In genomic region chr11:910044-910588, GRCh38 we compare ENCODE assay signal across 8 cellular contexts.
DNase-seq lines count a peak whose midpoint lies in the region; ATAC-seq and TF ChIP-seq lines count a peak whose summit lies in the region.

No MANE protein-coding gene starts in this region.

- no peak for TF ChIP-seq CTCF in cardiac fibroblast (IDR thresholded peaks at IDR 0.05; ENCODE audit: low read depth, low read length)

- peak; percentile 69 for DNase-seq in stimulated activated CD4-positive, alpha-beta T cell treated with anti-CD3 and anti-CD28 coated beads, Interleukin-2, amount 100 ng/mL, for 4 hours (ENCODE audit: low read depth)
- DNase-seq in stimulated activated CD4-positive, alpha-beta T cell treated with anti-CD3 and anti-CD28 coated beads, Interleukin-12 subunit alpha, Interleukin-12 subunit beta, amount 100 ng/mL, for 4 hours = no peak
- DNase-seq in NCI-H69 (lab: John Stamatoyannopoulos, UW) (peak; percentile 61), cardiac fibroblast (ENCODE audit: low read depth in 2 of 2) (no peak), SW 1271 (lab: John Stamatoyannopoulos, UW) (no peak)
- no peak for DNase-seq in stimulated activated naive CD4-positive, alpha-beta T cell treated with Interleukin-2 at 50 U/mL for 16 hours (lab: John Stamatoyannopoulos, UW)

- H3K27ac ChIP-seq in mucosa of rectum (ENCODE audit: low read depth in 2 of 2, low read length in 2 of 2) = peak overlapping the region; percentile 22 to 38

- H3K4me1 ChIP-seq in mucosa of rectum (ENCODE audit: control insufficient read depth in 2 of 2, insufficient read depth in 2 of 2, low read length in 2 of 2) = peaks cover 12 to 13% of the 10 kb centered on the region in 2 donors

- H3K9ac ChIP-seq in mucosa of rectum (ENCODE audit: low read depth in 1 of 2, low read length in 2 of 2) = peak overlapping the region; percentile 60 to 83

- peaks cover 0 to 8% of the 10 kb centered on the region in 2 donors for H3K36me3 ChIP-seq in mucosa of rectum (ENCODE audit: control insufficient read depth in 2 of 2, insufficient read depth in 2 of 2, low read length in 2 of 2)

- no peaks in the 10 kb centered on the region for H3K27me3 ChIP-seq in mucosa of rectum (ENCODE audit: control insufficient read depth in 2 of 2, insufficient read depth in 2 of 2, low read length in 2 of 2)

- no peaks in the 10 kb centered on the region for H3K9me3 ChIP-seq in mucosa of rectum (ENCODE audit: control insufficient read depth in 2 of 2, low read length in 2 of 2)

- ATAC-seq in GM19328 (IDR thresholded peaks at IDR 0.05; ENCODE audit: unreplicated experiment) = no peak

- H3K4me3 ChIP-seq in cardiac fibroblast (replicated peaks in 1 of 2; ENCODE audit: low read depth in 2 of 2, low read length in 2 of 2) (peak overlapping the region; percentile 80 to 83), mucosa of rectum (ENCODE audit: low read length in 2 of 2) (peak overlapping the region; percentile 76 to 85)

Comparison
In these comparisons a context has a peak if more than half of its experiments do, and no peak if none do; other contexts are left out.
1. DNase-seq: peak in stimulated activated CD4-positive, alpha-beta T cell treated with anti-CD3 and anti-CD28 coated beads, Interleukin-2, amount 100 ng/mL, for 4 hours (single experiment) and NCI-H69 (single experiment); none in stimulated activated CD4-positive, alpha-beta T cell treated with anti-CD3 and anti-CD28 coated beads, Interleukin-12 subunit alpha, Interleukin-12 subunit beta, amount 100 ng/mL, for 4 hours (single experiment), cardiac fibroblast (0 of 2), stimulated activated naive CD4-positive, alpha-beta T cell treated with Interleukin-2 at 50 U/mL for 16 hours (single experiment) and SW 1271 (0 of 2).